Comparison of ENCODE assay signal across 1 cellular context in genomic region chr22:49961601-49962011, GRCh38.
TF ChIP-seq lines count a peak whose summit lies in the region.

No MANE protein-coding gene starts in this region.

TF ChIP-seq in HepG2, 621 proteins besides CTCF, POLR2A, EP300 and RAD21 (continued from another document):
- TF ChIP-seq ELK4 (CRISPR knock-in tag; IDR thresholded peaks at IDR 0.05; ENCODE audit: borderline replicate concordance) (no peak), SRSF4 (IDR thresholded peaks at IDR 0.05; ENCODE audit: low read depth, low read length, poor library complexity, severe bottlenecking) (no peak), ZNF512 (CRISPR knock-in tag; IDR thresholded peaks at IDR 0.05) (no peak), TAF1 (CRISPR knock-in tag; IDR thresholded peaks at IDR 0.05) (peak; percentile 30), ZNF263 (CRISPR knock-in tag; IDR thresholded peaks at IDR 0.05) (peak; percentile 12; the same call in 1 of the 2 replicates), RBM22 (optimal IDR thresholded peaks at IDR 0.05; ENCODE audit: low read length) (peak; percentile 62), PHB2 (IDR thresholded peaks at IDR 0.05; ENCODE audit: partially characterized antibody) (no peak), ZNF75D (CRISPR knock-in tag; IDR thresholded peaks at IDR 0.05; ENCODE audit: borderline replicate concordance) (no peak), SNAPC2 (CRISPR knock-in tag; IDR thresholded peaks at IDR 0.05) (no peak), GTF3A (CRISPR knock-in tag; conservative IDR thresholded peaks at IDR 0.05) (no peak), SKIL (CRISPR knock-in tag; IDR thresholded peaks at IDR 0.05; ENCODE audit: borderline replicate concordance) (0 out of 2 replicates have a peak, but pooled peaks have one; percentile 22), ZNF83 (CRISPR knock-in tag; IDR thresholded peaks at IDR 0.05; ENCODE audit: borderline replicate concordance) (no peak), ZNF44 (CRISPR knock-in tag; IDR thresholded peaks at IDR 0.05) (no peak), ZBTB38 (CRISPR knock-in tag; IDR thresholded peaks at IDR 0.05) (no peak), ZNF234 (CRISPR knock-in tag; conservative IDR thresholded peaks at IDR 0.05) (no peak), UBTF (CRISPR knock-in tag; IDR thresholded peaks at IDR 0.05) (peak; percentile 65; the same call in 1 of the 2 replicates), ZNF18 (CRISPR knock-in tag; IDR thresholded peaks at IDR 0.05; ENCODE audit: insufficient replicate concordance) (peak; percentile 44), RFX5 (IDR thresholded peaks at IDR 0.05; ENCODE audit: low read depth, low read length) (no peak), FOXO1 (CRISPR knock-in tag; IDR thresholded peaks at IDR 0.05) (no peak), ZFP62 (CRISPR knock-in tag; IDR thresholded peaks at IDR 0.05) (no peak), MAFF (IDR thresholded peaks at IDR 0.05; ENCODE audit: low read depth, low read length) (no peak), ZNF777 (CRISPR knock-in tag; IDR thresholded peaks at IDR 0.05) (peak; percentile 66), ETS1 (CRISPR knock-in tag; IDR thresholded peaks at IDR 0.05) (no peak), YEATS4 (CRISPR knock-in tag; IDR thresholded peaks at IDR 0.05; ENCODE audit: borderline replicate concordance) (0 out of 2 replicates have a peak, but pooled peaks have one; percentile 12), ZNF124 (CRISPR knock-in tag; IDR thresholded peaks at IDR 0.05) (no peak), HNF1A (IDR thresholded peaks at IDR 0.05; ENCODE audit: low read depth) (no peak), HNF1A (CRISPR knock-in tag; IDR thresholded peaks at IDR 0.05; ENCODE audit: borderline replicate concordance) (no peak), ZNF235 (CRISPR knock-in tag; IDR thresholded peaks at IDR 0.05; ENCODE audit: borderline replicate concordance) (0 out of 2 replicates have a peak, but pooled peaks have one; percentile 58), ZNF841 (CRISPR knock-in tag; IDR thresholded peaks at IDR 0.05; ENCODE audit: borderline replicate concordance) (no peak)
- TF ChIP-seq, protein P1, sequence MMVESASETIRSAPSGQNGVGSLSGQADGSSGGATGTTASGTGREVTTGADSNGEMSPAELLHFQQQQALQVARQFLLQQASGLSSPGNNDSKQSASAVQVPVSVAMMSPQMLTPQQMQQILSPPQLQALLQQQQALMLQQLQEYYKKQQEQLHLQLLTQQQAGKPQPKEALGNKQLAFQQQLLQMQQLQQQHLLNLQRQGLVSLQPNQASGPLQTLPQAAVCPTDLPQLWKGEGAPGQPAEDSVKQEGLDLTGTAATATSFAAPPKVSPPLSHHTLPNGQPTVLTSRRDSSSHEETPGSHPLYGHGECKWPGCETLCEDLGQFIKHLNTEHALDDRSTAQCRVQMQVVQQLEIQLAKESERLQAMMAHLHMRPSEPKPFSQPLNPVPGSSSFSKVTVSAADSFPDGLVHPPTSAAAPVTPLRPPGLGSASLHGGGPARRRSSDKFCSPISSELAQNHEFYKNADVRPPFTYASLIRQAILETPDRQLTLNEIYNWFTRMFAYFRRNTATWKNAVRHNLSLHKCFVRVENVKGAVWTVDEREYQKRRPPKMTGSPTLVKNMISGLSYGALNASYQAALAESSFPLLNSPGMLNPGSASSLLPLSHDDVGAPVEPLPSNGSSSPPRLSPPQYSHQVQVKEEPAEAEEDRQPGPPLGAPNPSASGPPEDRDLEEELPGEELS (CRISPR knock-in tag; IDR thresholded peaks at IDR 0.05), result no peak
